ENCODE assay signal across 26 cellular contexts in genomic region chr11:13364388-13364787, GRCh38.
DNase-seq lines count a peak whose midpoint lies in the region; ATAC-seq and TF ChIP-seq lines count a peak whose summit lies in the region.
"Had no signal": no experiment of that assay in that cellular context is flagged by ENCODE, and none has a peak within 500 bp of the region (broad histone marks: within the 10 kb centered on the region; RNA-seq: fewer than 3 reads in every experiment).

No MANE protein-coding gene starts in this region.

- DNase-seq in activated T-cell treated with anti-CD3 and anti-CD28 coated beads, Interleukin-2, amount 50 U/mL, for 24 hours, result no peak
- no peak for DNase-seq in activated T-cell treated with anti-CD3 and anti-CD28 coated beads, Interleukin-2, amount 50 U/mL, for 4 hours
- DNase-seq in IMR-90 (no peak), choroid plexus epithelial cell (ENCODE audit: low read depth) (peak; percentile 30), osteocyte (ENCODE audit: extremely low spot score, unreplicated experiment) (no peak)
- no peak for DNase-seq in activated CD4-positive, CD25-positive, alpha-beta regulatory T cell (lab: John Stamatoyannopoulos, UW)
- DNase-seq: activated CD4-positive, alpha-beta T cell treated with anti-CD3 and anti-CD28 coated beads, Interleukin-2, amount 50 U/mL, for 1 hour; activated effector memory CD4-positive, alpha-beta T cell treated with anti-CD3 and anti-CD28 coated beads, Interleukin-2, amount 50 U/mL, for 16 hours; colonic mucosa; COR-L47; effector memory CD4-positive, alpha-beta T cell; H9; kidney glomerular epithelial cell; NCI-H1417 treated with DMSO at 0.1 percent for 48 hours; NCI-H2081 treated with DMSO at 0.1 percent for 48 hours; NCI-H345; psoas muscle; SK-N-SH; T-helper 2 cell; trophoblast cell had no signal

- no peaks in the 10 kb centered on the region for H4K20me1 ChIP-seq in IMR-90 (ENCODE audit: insufficient read depth, low read length)

- no peak overlapping the region for H4K91ac ChIP-seq in IMR-90 (ENCODE audit: insufficient read depth, low read depth, low read length)

- H3K4me1 Mint-ChIP-seq in activated T-cell treated with anti-CD3 and anti-CD28 coated beads, Interleukin-2, amount 50 U/mL, for 24 hours (ENCODE audit: low read depth), result no peaks in the 10 kb centered on the region
- H3K4me1 Mint-ChIP-seq in activated T-cell treated with anti-CD3 and anti-CD28 coated beads, Interleukin-2, amount 50 U/mL, for 4 hours (ENCODE audit: low read depth), result no peaks in the 10 kb centered on the region
- peaks cover 52% of the 10 kb centered on the region for H3K4me1 Mint-ChIP-seq in osteocyte (ENCODE audit: unreplicated experiment)
- H3K4me1 Mint-ChIP-seq: B cell had no signal

- no peak overlapping the region for H3K23ac ChIP-seq in IMR-90 (ENCODE audit: low read depth, low read length)

- TF ChIP-seq POLR2A in IMR-90 (IDR thresholded peaks at IDR 0.05; ENCODE audit: low read depth, low read length), result no peak

- H2AFZ ChIP-seq in IMR-90 (replicated peaks; ENCODE audit: low read length, poor library complexity), result no peak overlapping the region

- no peak overlapping the region for H3K4ac ChIP-seq in IMR-90 (ENCODE audit: low read depth, low read length)

- no peak overlapping the region for H2BK15ac ChIP-seq in IMR-90 (ENCODE audit: low read depth, low read length)

- CTCF ChIA-PET in IMR-90 (lab: Yijun Ruan, JAX), result interaction anchor here (1.3 kb wide), 1 partner anchor 21 kb away, joined by 3 read pairs; no protein-coding TSS in a partner anchor

- peaks cover 16% of the 10 kb centered on the region for H3K9me1 ChIP-seq in IMR-90 (ENCODE audit: insufficient read depth, low read length)

- peak overlapping the region; percentile 10; the same call in 1 of the 2 replicates for H3K14ac ChIP-seq in IMR-90 (replicated peaks; ENCODE audit: low read depth, low read length)

- H3K4me1 ChIP-seq in IMR-90 (ENCODE audit: control insufficient read depth, insufficient read depth, low read length), result peaks cover 16% of the 10 kb centered on the region
- H3K4me1 ChIP-seq: colonic mucosa, psoas muscle had no signal

- no peak overlapping the region for H3K4me3 ChIP-seq in IMR-90 (ENCODE audit: insufficient read depth, low read depth, low read length)
- no peak overlapping the region for H3K4me3 ChIP-seq in choroid plexus epithelial cell (ENCODE audit: low read depth, low read length)
- H3K4me3 ChIP-seq: A549, colonic mucosa, GM12878, psoas muscle had no signal

- POLR2A ChIA-PET in IMR-90 (lab: Charles Lee; ENCODE audit: unreplicated experiment), result no interaction called here

- no peak overlapping the region for H3K27ac ChIP-seq in IMR-90 (ENCODE audit: insufficient read depth, low read length)
- H3K27ac ChIP-seq: A549, colonic mucosa, psoas muscle had no signal

- no peaks in the 10 kb centered on the region for H3K27me3 ChIP-seq in IMR-90 (ENCODE audit: control insufficient read depth, insufficient read depth, low read length)
- H3K27me3 ChIP-seq: colonic mucosa had no signal

- no peak overlapping the region for H2AK9ac ChIP-seq in IMR-90 (replicated peaks; ENCODE audit: low read depth, low read length, poor library complexity)

- H3K79me1 ChIP-seq in IMR-90 (ENCODE audit: low read depth in 1 of 2, low read length in 2 of 2), result peaks cover 0 to 8% of the 10 kb centered on the region in 2 experiments; a peak in 1 of 4 replicates

- ATAC-seq in activated T-cell treated with anti-CD3 and anti-CD28 coated beads, Interleukin-2, amount 50 U/mL, for 4 hours, result no peak
- no peak for ATAC-seq in IMR-90 (ENCODE audit: low read depth)
- no peak for ATAC-seq in HG03196 (IDR thresholded peaks at IDR 0.05; ENCODE audit: unreplicated experiment)
- ATAC-seq in GM19351 (IDR thresholded peaks at IDR 0.05; ENCODE audit: unreplicated experiment), result no peak
- ATAC-seq: A549, GM12878 had no signal

- BruUV-seq in IMR-90 (replicated peaks; lab: Mats Ljungman, UMichigan), result no TSS peak

- H3K27me3 Mint-ChIP-seq in activated T-cell treated with anti-CD3 and anti-CD28 coated beads, Interleukin-2, amount 50 U/mL, for 24 hours, result no peaks in the 10 kb centered on the region
- H3K27me3 Mint-ChIP-seq in activated T-cell treated with anti-CD3 and anti-CD28 coated beads, Interleukin-2, amount 50 U/mL, for 4 hours (ENCODE audit: low read depth), result no peaks in the 10 kb centered on the region
- no peaks in the 10 kb centered on the region for H3K27me3 Mint-ChIP-seq in osteocyte (ENCODE audit: unreplicated experiment)
- H3K27me3 Mint-ChIP-seq: B cell, IgD-negative memory B cell had no signal

- H3K36me3 ChIP-seq in IMR-90 (ENCODE audit: control insufficient read depth, insufficient read depth, low read length), result peaks cover 7% of the 10 kb centered on the region
- H3K36me3 ChIP-seq: colonic mucosa had no signal

- H3K56ac ChIP-seq in IMR-90 (ENCODE audit: extremely low read depth, insufficient read depth, low read length), result no peak overlapping the region

- TF ChIP-seq CTCF in IMR-90 (conservative IDR thresholded peaks at IDR 0.05; ENCODE audit: low read depth, low read length), result no peak
- TF ChIP-seq CTCF in choroid plexus epithelial cell (conservative IDR thresholded peaks at IDR 0.05; ENCODE audit: low read depth, low read length), result no peak
- no peak for TF ChIP-seq CTCF in osteocyte (IDR thresholded peaks at IDR 0.05)

- H3K4me2 ChIP-seq in IMR-90 (ENCODE audit: low read depth, low read length), result no peak overlapping the region
- H3K4me2 ChIP-seq: A549, SK-N-SH had no signal

- in situ Hi-C loops in IMR-90 (cut with MboI; ENCODE audit: low sequenced_read_pairs), result no loop called here

- H4K5ac ChIP-seq in IMR-90 (ENCODE audit: low read depth, low read length), result no peak overlapping the region

- dilution Hi-C loops in IMR-90 (cut with HindIII; ENCODE audit: low sequenced_read_pairs, unreplicated experiment), result no loop called here

- WGBS in IMR-90 (ENCODE audit: extremely low coverage in 2 of 2, insufficient read length in 1 of 2), 2 experiments, result no CpG with 5 or more reads among the region's 2 CpGs

- H2BK120ac ChIP-seq in IMR-90 (ENCODE audit: low read depth, low read length), result no peak overlapping the region

- TF ChIP-seq RAD21 in IMR-90 (IDR thresholded peaks at IDR 0.05; ENCODE audit: low read length), result no peak

- peaks cover 89% of the 10 kb centered on the region for H3K36me3 Mint-ChIP-seq in activated T-cell treated with anti-CD3 and anti-CD28 coated beads, Interleukin-2, amount 50 U/mL, for 24 hours (ENCODE audit: low read depth)
- H3K36me3 Mint-ChIP-seq in activated T-cell treated with anti-CD3 and anti-CD28 coated beads, Interleukin-2, amount 50 U/mL, for 4 hours (ENCODE audit: insufficient read depth), result peaks cover 52% of the 10 kb centered on the region
- H3K36me3 Mint-ChIP-seq in osteocyte (ENCODE audit: unreplicated experiment), result peaks cover 19% of the 10 kb centered on the region

- H3K27ac Mint-ChIP-seq in activated T-cell treated with anti-CD3 and anti-CD28 coated beads, Interleukin-2, amount 50 U/mL, for 24 hours, result peak overlapping the region; percentile 64
- peak overlapping the region; percentile 42 for H3K27ac Mint-ChIP-seq in osteocyte (ENCODE audit: unreplicated experiment)
- H3K27ac Mint-ChIP-seq: B cell, H9 had no signal

- no peak overlapping the region for H3K4me3 Mint-ChIP-seq in activated T-cell treated with anti-CD3 and anti-CD28 coated beads, Interleukin-2, amount 50 U/mL, for 24 hours
- H3K4me3 Mint-ChIP-seq in activated T-cell treated with anti-CD3 and anti-CD28 coated beads, Interleukin-2, amount 50 U/mL, for 4 hours, result no peak overlapping the region
- H3K4me3 Mint-ChIP-seq in osteocyte (ENCODE audit: unreplicated experiment), result no peak overlapping the region
- H3K4me3 Mint-ChIP-seq: B cell, H9, IgD-negative memory B cell had no signal

- H3K18ac ChIP-seq in IMR-90 (ENCODE audit: low read depth, low read length), result no peak overlapping the region

- H3K9me3 Mint-ChIP-seq in activated T-cell treated with anti-CD3 and anti-CD28 coated beads, Interleukin-2, amount 50 U/mL, for 24 hours, result no peaks in the 10 kb centered on the region
- no peaks in the 10 kb centered on the region for H3K9me3 Mint-ChIP-seq in activated T-cell treated with anti-CD3 and anti-CD28 coated beads, Interleukin-2, amount 50 U/mL, for 4 hours
- H3K9me3 Mint-ChIP-seq in osteocyte (ENCODE audit: unreplicated experiment), result no peaks in the 10 kb centered on the region
- H3K9me3 Mint-ChIP-seq: H9, IgD-negative memory B cell had no signal

- H3K9me3 ChIP-seq in IMR-90 (ENCODE audit: control insufficient read depth, insufficient read depth, low read length), result no peaks in the 10 kb centered on the region
- H3K9me3 ChIP-seq: A549, colonic mucosa, psoas muscle, SK-N-SH had no signal

- intact Hi-C loops in IMR-90 (cut with micrococcal nuclease), result no loop called here

- H2BK5ac ChIP-seq in IMR-90 (ENCODE audit: low read depth, low read length, poor library complexity, severe bottlenecking), result no peak overlapping the region

- H2BK20ac ChIP-seq in IMR-90 (ENCODE audit: low read depth, low read length), result no peak overlapping the region

- no peak overlapping the region for H3K9ac ChIP-seq in IMR-90 (ENCODE audit: low read depth, low read length)
- H3K9ac ChIP-seq: SK-N-SH had no signal

- H2AK5ac ChIP-seq in IMR-90 (ENCODE audit: low read depth, low read length), result no peak overlapping the region

- H4K8ac ChIP-seq in IMR-90 (ENCODE audit: low read depth in 2 of 2, low read length in 2 of 2), result no peak overlapping the region

TF ChIP-seq in IMR-90, 13 proteins besides CTCF, POLR2A, EP300 and RAD21 (continues in another document):
- no peak for TF ChIP-seq FOS (IDR thresholded peaks at IDR 0.05; ENCODE audit: low read depth, low read length)
- no peak for TF ChIP-seq CHD1 (IDR thresholded peaks at IDR 0.05; ENCODE audit: low read depth, low read length)
- no peak for TF ChIP-seq USF2 (IDR thresholded peaks at IDR 0.05; ENCODE audit: low read depth, low read length)
- TF ChIP-seq BHLHE40 (IDR thresholded peaks at IDR 0.05; ENCODE audit: low read depth, low read length), result no peak
- no peak for TF ChIP-seq ELK1 (IDR thresholded peaks at IDR 0.05; ENCODE audit: borderline replicate concordance, low read depth, low read length)
